Comparison of ENCODE assay signal across 8 cellular contexts in genomic region chrX:1658083-1658463, GRCh38. TPM values are rescaled to one million over a fixed set of nuclear protein-coding genes. Genes with fewer than 3 reads are reported as not detected.
DNase-seq lines count a peak whose midpoint lies in the region; ATAC-seq and TF ChIP-seq lines count a peak whose summit lies in the region.

No MANE protein-coding gene starts in this region.

- H3K27me3 ChIP-seq in DOHH2 (ENCODE audit: control insufficient read depth, low read length) (no peaks in the 10 kb centered on the region), GM23338 (ENCODE audit: insufficient read depth) (no peaks in the 10 kb centered on the region)

- H3F3A ChIP-seq in DOHH2 (ENCODE audit: control insufficient read depth, insufficient read depth) (peaks cover 4% of the 10 kb centered on the region), GM23338 (replicated peaks; ENCODE audit: low read depth) (no peaks in the 10 kb centered on the region; the same call in 1 of the 2 replicates)

- H3K9me2 ChIP-seq in DOHH2 (replicated peaks; ENCODE audit: control insufficient read depth, low read length) (no peaks in the 10 kb centered on the region), GM23338 (ENCODE audit: insufficient read depth) (no peaks in the 10 kb centered on the region)

- ATAC-seq in GM23338 (no peak), memory B cell (ENCODE audit: low read depth) (no peak)

- H3K4me2 ChIP-seq in DOHH2 (ENCODE audit: low read length): peak overlapping the region; percentile 92
- no peak overlapping the region for H3K4me2 ChIP-seq in GM23338

- peak overlapping the region; percentile 81 for H3K4me3 ChIP-seq in DOHH2 (ENCODE audit: low read length)
- no peak overlapping the region for H3K4me3 ChIP-seq in GM23338

- H3K4me3 Mint-ChIP-seq in GM23338 (no peak overlapping the region), memory B cell (peak overlapping the region; percentile 89)
- peak overlapping the region; percentile 97 for H3K4me3 Mint-ChIP-seq in T-helper 1 cell treated with Interleukin-12 subunit alpha and Interleukin-12 subunit beta and Interleukin-4 antibody, amounts not matched to agents 30 μg/mL and 1 μg/mL, for 36 hours

- DNase-seq in GM23338 (ENCODE audit: low spot score): no peak
- DNase-seq in memory B cell (ENCODE audit: low spot score in 2 of 2): no peak
- DNase-seq in effector CD4-positive, alpha-beta T cell: no peak
- no peak for DNase-seq in pons (ENCODE audit: low spot score)
- no peak for DNase-seq in NCI-H748 (lab: John Stamatoyannopoulos, UW; ENCODE audit: unreplicated experiment)
- DNase-seq in epidermal melanocyte (ENCODE audit: insufficient read length, low spot score): no peak

- H3K4me1 ChIP-seq in DOHH2 (ENCODE audit: control insufficient read depth, low read length) (peaks cover 35% of the 10 kb centered on the region), GM23338 (ENCODE audit: insufficient read depth) (0 out of 2 replicates have a peak, but pooled peaks cover 12% of the 10 kb centered on the region)

- H3K27me3 Mint-ChIP-seq in GM23338 (ENCODE audit: insufficient read depth, low read depth, poor library complexity) (peaks cover 3% of the 10 kb centered on the region), memory B cell (no peaks in the 10 kb centered on the region)
- H3K27me3 Mint-ChIP-seq in T-helper 1 cell treated with Interleukin-12 subunit alpha and Interleukin-12 subunit beta and Interleukin-4 antibody, amounts not matched to agents 30 μg/mL and 1 μg/mL, for 36 hours (ENCODE audit: low read depth): no peaks in the 10 kb centered on the region

- H3K36me3 Mint-ChIP-seq in GM23338 (ENCODE audit: low read depth) (peaks cover 14% of the 10 kb centered on the region), memory B cell (peaks cover 7% of the 10 kb centered on the region)
- peaks cover 20% of the 10 kb centered on the region for H3K36me3 Mint-ChIP-seq in T-helper 1 cell treated with Interleukin-12 subunit alpha and Interleukin-12 subunit beta and Interleukin-4 antibody, amounts not matched to agents 30 μg/mL and 1 μg/mL, for 36 hours (ENCODE audit: low read depth)

- H3K79me2 ChIP-seq in DOHH2 (ENCODE audit: control insufficient read depth, low read length) (peaks cover 35% of the 10 kb centered on the region), GM23338 (replicated peaks; ENCODE audit: insufficient read depth) (no peaks in the 10 kb centered on the region)

- H3K9me3 ChIP-seq in DOHH2 (ENCODE audit: control insufficient read depth, insufficient read depth, low read length): no peaks in the 10 kb centered on the region

- no peak overlapping the region for H3K27ac Mint-ChIP-seq in GM23338
- H3K27ac Mint-ChIP-seq in T-helper 1 cell treated with Interleukin-12 subunit alpha and Interleukin-12 subunit beta and Interleukin-4 antibody, amounts not matched to agents 30 μg/mL and 1 μg/mL, for 36 hours: peak overlapping the region; percentile 93
- peak overlapping the region; percentile 95 for H3K27ac Mint-ChIP-seq in memory B cell

- peak overlapping the region; percentile 86 for H3K27ac ChIP-seq in DOHH2 (ENCODE audit: low read depth, low read length)
- peak overlapping the region; percentile 37; the same call in 1 of the 2 replicates for H3K27ac ChIP-seq in GM23338 (ENCODE audit: low read depth)

- H2AFZ ChIP-seq in GM23338: peak overlapping the region; percentile 88

- H3K36me3 ChIP-seq in DOHH2 (ENCODE audit: control insufficient read depth, low read length) (peaks cover 3% of the 10 kb centered on the region; the same call in 1 of the 2 replicates), GM23338 (ENCODE audit: insufficient read depth) (no peaks in the 10 kb centered on the region)

- H3K9me3 Mint-ChIP-seq in GM23338 (peaks cover 12% of the 10 kb centered on the region), memory B cell (no peaks in the 10 kb centered on the region)
- no peaks in the 10 kb centered on the region for H3K9me3 Mint-ChIP-seq in T-helper 1 cell treated with Interleukin-12 subunit alpha and Interleukin-12 subunit beta and Interleukin-4 antibody, amounts not matched to agents 30 μg/mL and 1 μg/mL, for 36 hours

- H3K4me1 Mint-ChIP-seq in GM23338 (peaks cover 12% of the 10 kb centered on the region; the same call in 2 of the 3 replicates), memory B cell (peaks cover 26% of the 10 kb centered on the region)
- peaks cover 23% of the 10 kb centered on the region for H3K4me1 Mint-ChIP-seq in T-helper 1 cell treated with Interleukin-12 subunit alpha and Interleukin-12 subunit beta and Interleukin-4 antibody, amounts not matched to agents 30 μg/mL and 1 μg/mL, for 36 hours (ENCODE audit: low read depth)

- TF ChIP-seq CTCF in DOHH2 (IDR thresholded peaks at IDR 0.05; ENCODE audit: low read depth, low read length, poor library complexity, severe bottlenecking): no peak
- TF ChIP-seq CTCF in GM23338 (conservative IDR thresholded peaks at IDR 0.05; ENCODE audit: low read depth in 2 of 2): no peak

- H4K20me1 ChIP-seq in DOHH2 (ENCODE audit: control insufficient read depth, insufficient read depth, low read depth, low read length) (no peaks in the 10 kb centered on the region), GM23338 (replicated peaks; ENCODE audit: insufficient read depth) (no peaks in the 10 kb centered on the region)

TF ChIP-seq in GM23338, 12 proteins besides CTCF, POLR2A, EP300 and RAD21 (continues in another document):
- TF ChIP-seq ZNF114 (CRISPR knock-in tag; IDR thresholded peaks at IDR 0.05): no peak
- TF ChIP-seq NANOG (IDR thresholded peaks at IDR 0.05; ENCODE audit: borderline replicate concordance): no peak
- TF ChIP-seq EZH2phosphoT487 (IDR thresholded peaks at IDR 0.05; ENCODE audit: unreplicated experiment): no peak
- TF ChIP-seq STAT1 (IDR thresholded peaks at IDR 0.05; ENCODE audit: unreplicated experiment): no peak
- no peak for TF ChIP-seq JUNB (IDR thresholded peaks at IDR 0.05; ENCODE audit: unreplicated experiment)
- TF ChIP-seq, protein P1, sequence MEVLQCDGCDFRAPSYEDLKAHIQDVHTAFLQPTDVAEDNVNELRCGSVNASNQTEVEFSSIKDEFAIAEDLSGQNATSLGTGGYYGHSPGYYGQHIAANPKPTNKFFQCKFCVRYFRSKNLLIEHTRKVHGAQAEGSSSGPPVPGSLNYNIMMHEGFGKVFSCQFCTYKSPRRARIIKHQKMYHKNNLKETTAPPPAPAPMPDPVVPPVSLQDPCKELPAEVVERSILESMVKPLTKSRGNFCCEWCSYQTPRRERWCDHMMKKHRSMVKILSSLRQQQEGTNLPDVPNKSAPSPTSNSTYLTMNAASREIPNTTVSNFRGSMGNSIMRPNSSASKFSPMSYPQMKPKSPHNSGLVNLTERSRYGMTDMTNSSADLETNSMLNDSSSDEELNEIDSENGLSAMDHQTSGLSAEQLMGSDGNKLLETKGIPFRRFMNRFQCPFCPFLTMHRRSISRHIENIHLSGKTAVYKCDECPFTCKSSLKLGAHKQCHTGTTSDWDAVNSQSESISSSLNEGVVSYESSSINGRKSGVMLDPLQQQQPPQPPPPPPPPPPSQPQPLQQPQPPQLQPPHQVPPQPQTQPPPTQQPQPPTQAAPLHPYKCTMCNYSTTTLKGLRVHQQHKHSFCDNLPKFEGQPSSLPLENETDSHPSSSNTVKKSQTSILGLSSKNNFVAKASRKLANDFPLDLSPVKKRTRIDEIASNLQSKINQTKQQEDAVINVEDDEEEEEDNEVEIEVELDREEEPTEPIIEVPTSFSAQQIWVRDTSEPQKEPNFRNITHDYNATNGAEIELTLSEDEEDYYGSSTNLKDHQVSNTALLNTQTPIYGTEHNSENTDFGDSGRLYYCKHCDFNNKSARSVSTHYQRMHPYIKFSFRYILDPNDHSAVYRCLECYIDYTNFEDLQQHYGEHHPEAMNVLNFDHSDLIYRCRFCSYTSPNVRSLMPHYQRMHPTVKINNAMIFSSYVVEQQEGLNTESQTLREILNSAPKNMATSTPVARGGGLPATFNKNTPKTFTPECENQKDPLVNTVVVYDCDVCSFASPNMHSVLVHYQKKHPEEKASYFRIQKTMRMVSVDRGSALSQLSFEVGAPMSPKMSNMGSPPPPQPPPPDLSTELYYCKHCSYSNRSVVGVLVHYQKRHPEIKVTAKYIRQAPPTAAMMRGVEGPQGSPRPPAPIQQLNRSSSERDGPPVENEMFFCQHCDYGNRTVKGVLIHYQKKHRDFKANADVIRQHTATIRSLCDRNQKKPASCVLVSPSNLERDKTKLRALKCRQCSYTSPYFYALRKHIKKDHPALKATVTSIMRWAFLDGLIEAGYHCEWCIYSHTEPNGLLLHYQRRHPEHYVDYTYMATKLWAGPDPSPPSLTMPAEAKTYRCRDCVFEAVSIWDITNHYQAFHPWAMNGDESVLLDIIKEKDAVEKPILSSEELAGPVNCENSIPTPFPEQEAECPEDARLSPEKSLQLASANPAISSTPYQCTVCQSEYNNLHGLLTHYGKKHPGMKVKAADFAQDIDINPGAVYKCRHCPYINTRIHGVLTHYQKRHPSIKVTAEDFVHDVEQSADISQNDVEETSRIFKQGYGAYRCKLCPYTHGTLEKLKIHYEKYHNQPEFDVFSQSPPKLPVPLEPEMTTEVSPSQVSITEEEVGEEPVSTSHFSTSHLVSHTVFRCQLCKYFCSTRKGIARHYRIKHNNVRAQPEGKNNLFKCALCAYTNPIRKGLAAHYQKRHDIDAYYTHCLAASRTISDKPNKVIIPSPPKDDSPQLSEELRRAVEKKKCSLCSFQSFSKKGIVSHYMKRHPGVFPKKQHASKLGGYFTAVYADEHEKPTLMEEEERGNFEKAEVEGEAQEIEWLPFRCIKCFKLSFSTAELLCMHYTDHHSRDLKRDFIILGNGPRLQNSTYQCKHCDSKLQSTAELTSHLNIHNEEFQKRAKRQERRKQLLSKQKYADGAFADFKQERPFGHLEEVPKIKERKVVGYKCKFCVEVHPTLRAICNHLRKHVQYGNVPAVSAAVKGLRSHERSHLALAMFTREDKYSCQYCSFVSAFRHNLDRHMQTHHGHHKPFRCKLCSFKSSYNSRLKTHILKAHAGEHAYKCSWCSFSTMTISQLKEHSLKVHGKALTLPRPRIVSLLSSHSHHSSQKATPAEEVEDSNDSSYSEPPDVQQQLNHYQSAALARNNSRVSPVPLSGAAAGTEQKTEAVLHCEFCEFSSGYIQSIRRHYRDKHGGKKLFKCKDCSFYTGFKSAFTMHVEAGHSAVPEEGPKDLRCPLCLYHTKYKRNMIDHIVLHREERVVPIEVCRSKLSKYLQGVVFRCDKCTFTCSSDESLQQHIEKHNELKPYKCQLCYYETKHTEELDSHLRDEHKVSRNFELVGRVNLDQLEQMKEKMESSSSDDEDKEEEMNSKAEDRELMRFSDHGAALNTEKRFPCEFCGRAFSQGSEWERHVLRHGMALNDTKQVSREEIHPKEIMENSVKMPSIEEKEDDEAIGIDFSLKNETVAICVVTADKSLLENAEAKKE (CRISPR knock-in tag; IDR thresholded peaks at IDR 0.05): no peak

RNA-seq across cellular contexts. Expression of gene ASMT, which starts 43.2 kb away (rescaled TPM):
- total RNA-seq in GM23338 (2014; rRNA removed; shearing (Covaris generic)): 2.4 TPM in 1 of 2 replicates, not detected in the other
- 0.53 and 1.0 TPM in 2 replicates for polyA plus RNA-seq in GM23338 (2016; fragmentation: Nextera tagmentation; extraction: Ambion mirVana)
